1 cellular context compared by ENCODE assay signal in the genomic region with DNA sequence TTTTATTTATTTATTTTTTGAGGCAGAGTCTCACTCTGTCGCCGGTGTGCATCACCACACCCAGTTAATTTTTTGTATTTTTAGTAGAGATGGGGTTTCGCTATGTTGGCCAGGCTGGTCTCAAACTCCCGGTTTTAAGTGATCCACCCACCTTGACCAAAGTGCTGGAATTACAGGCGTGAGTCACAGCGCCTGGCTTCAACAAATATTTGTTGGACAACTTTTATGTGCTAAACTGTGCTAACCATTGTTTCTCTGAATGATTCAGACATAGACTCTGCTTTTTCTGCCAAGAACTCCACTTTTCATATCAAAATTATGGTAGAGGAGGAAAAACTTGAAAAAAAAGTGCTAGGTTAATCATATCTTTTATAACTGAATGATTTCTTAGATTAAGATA.
TF ChIP-seq lines count a peak whose summit lies in the region.

No MANE protein-coding gene starts in this region.

TF ChIP-seq in HepG2, 621 proteins besides CTCF, POLR2A, EP300 and RAD21 (continued from another document):
- TF ChIP-seq, protein P1, sequence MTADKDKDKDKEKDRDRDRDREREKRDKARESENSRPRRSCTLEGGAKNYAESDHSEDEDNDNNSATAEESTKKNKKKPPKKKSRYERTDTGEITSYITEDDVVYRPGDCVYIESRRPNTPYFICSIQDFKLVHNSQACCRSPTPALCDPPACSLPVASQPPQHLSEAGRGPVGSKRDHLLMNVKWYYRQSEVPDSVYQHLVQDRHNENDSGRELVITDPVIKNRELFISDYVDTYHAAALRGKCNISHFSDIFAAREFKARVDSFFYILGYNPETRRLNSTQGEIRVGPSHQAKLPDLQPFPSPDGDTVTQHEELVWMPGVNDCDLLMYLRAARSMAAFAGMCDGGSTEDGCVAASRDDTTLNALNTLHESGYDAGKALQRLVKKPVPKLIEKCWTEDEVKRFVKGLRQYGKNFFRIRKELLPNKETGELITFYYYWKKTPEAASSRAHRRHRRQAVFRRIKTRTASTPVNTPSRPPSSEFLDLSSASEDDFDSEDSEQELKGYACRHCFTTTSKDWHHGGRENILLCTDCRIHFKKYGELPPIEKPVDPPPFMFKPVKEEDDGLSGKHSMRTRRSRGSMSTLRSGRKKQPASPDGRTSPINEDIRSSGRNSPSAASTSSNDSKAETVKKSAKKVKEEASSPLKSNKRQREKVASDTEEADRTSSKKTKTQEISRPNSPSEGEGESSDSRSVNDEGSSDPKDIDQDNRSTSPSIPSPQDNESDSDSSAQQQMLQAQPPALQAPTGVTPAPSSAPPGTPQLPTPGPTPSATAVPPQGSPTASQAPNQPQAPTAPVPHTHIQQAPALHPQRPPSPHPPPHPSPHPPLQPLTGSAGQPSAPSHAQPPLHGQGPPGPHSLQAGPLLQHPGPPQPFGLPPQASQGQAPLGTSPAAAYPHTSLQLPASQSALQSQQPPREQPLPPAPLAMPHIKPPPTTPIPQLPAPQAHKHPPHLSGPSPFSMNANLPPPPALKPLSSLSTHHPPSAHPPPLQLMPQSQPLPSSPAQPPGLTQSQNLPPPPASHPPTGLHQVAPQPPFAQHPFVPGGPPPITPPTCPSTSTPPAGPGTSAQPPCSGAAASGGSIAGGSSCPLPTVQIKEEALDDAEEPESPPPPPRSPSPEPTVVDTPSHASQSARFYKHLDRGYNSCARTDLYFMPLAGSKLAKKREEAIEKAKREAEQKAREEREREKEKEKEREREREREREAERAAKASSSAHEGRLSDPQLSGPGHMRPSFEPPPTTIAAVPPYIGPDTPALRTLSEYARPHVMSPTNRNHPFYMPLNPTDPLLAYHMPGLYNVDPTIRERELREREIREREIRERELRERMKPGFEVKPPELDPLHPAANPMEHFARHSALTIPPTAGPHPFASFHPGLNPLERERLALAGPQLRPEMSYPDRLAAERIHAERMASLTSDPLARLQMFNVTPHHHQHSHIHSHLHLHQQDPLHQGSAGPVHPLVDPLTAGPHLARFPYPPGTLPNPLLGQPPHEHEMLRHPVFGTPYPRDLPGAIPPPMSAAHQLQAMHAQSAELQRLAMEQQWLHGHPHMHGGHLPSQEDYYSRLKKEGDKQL (CRISPR knock-in tag; IDR thresholded peaks at IDR 0.05; ENCODE audit: low read depth), result 0 out of 2 replicates have a peak, but pooled peaks have one; percentile 32
- TF ChIP-seq ZKSCAN8 (CRISPR knock-in tag; IDR thresholded peaks at IDR 0.05; ENCODE audit: borderline replicate concordance), result no peak
- TF ChIP-seq ZNF10 (CRISPR knock-in tag; IDR thresholded peaks at IDR 0.05; ENCODE audit: borderline replicate concordance, low read depth), result no peak
- TF ChIP-seq ZNF451 (CRISPR knock-in tag; IDR thresholded peaks at IDR 0.05), result no peak
- TF ChIP-seq, protein P2, sequence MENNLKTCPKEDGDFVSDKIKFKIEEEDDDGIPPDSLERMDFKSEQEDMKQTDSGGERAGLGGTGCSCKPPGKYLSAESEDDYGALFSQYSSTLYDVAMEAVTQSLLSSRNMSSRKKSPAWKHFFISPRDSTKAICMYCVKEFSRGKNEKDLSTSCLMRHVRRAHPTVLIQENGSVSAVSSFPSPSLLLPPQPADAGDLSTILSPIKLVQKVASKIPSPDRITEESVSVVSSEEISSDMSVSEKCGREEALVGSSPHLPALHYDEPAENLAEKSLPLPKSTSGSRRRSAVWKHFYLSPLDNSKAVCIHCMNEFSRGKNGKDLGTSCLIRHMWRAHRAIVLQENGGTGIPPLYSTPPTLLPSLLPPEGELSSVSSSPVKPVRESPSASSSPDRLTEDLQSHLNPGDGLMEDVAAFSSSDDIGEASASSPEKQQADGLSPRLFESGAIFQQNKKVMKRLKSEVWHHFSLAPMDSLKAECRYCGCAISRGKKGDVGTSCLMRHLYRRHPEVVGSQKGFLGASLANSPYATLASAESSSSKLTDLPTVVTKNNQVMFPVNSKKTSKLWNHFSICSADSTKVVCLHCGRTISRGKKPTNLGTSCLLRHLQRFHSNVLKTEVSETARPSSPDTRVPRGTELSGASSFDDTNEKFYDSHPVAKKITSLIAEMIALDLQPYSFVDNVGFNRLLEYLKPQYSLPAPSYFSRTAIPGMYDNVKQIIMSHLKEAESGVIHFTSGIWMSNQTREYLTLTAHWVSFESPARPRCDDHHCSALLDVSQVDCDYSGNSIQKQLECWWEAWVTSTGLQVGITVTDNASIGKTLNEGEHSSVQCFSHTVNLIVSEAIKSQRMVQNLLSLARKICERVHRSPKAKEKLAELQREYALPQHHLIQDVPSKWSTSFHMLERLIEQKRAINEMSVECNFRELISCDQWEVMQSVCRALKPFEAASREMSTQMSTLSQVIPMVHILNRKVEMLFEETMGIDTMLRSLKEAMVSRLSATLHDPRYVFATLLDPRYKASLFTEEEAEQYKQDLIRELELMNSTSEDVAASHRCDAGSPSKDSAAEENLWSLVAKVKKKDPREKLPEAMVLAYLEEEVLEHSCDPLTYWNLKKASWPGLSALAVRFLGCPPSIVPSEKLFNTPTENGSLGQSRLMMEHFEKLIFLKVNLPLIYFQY (CRISPR knock-in tag; IDR thresholded peaks at IDR 0.05; ENCODE audit: borderline replicate concordance), result no peak
- no peak for TF ChIP-seq ZNF558 (CRISPR knock-in tag; IDR thresholded peaks at IDR 0.05; ENCODE audit: borderline replicate concordance)
- TF ChIP-seq, protein P3, sequence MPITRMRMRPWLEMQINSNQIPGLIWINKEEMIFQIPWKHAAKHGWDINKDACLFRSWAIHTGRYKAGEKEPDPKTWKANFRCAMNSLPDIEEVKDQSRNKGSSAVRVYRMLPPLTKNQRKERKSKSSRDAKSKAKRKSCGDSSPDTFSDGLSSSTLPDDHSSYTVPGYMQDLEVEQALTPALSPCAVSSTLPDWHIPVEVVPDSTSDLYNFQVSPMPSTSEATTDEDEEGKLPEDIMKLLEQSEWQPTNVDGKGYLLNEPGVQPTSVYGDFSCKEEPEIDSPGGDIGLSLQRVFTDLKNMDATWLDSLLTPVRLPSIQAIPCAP (CRISPR knock-in tag; IDR thresholded peaks at IDR 0.05; ENCODE audit: low read depth), result no peak
- TF ChIP-seq, protein P4, sequence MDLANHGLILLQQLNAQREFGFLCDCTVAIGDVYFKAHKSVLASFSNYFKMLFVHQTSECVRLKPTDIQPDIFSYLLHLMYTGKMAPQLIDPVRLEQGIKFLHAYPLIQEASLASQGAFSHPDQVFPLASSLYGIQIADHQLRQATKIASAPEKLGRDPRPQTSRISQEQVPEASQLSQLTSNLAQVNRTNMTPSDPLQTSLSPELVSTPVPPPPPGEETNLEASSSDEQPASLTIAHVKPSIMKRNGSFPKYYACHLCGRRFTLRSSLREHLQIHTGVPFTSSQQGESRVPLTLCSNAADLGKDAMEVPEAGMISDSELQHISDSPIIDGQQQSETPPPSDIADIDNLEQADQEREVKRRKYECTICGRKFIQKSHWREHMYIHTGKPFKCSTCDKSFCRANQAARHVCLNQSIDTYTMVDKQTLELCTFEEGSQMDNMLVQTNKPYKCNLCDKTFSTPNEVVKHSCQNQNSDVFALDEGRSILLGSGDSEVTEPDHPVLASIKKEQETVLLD (CRISPR knock-in tag; IDR thresholded peaks at IDR 0.05; ENCODE audit: low read depth), result no peak
- TF ChIP-seq RBAK (CRISPR knock-in tag; IDR thresholded peaks at IDR 0.05), result no peak
- TF ChIP-seq, protein P5, sequence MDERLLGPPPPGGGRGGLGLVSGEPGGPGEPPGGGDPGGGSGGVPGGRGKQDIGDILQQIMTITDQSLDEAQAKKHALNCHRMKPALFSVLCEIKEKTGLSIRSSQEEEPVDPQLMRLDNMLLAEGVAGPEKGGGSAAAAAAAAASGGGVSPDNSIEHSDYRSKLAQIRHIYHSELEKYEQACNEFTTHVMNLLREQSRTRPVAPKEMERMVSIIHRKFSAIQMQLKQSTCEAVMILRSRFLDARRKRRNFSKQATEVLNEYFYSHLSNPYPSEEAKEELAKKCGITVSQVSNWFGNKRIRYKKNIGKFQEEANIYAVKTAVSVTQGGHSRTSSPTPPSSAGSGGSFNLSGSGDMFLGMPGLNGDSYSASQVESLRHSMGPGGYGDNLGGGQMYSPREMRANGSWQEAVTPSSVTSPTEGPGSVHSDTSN (CRISPR knock-in tag; IDR thresholded peaks at IDR 0.05), result no peak
- TF ChIP-seq HMG20A (CRISPR knock-in tag; IDR thresholded peaks at IDR 0.05; ENCODE audit: borderline replicate concordance), result peak; percentile 55; the same call in 1 of the 2 replicates
- no peak for TF ChIP-seq NPAS2 (CRISPR knock-in tag; IDR thresholded peaks at IDR 0.05; ENCODE audit: borderline replicate concordance)
- no peak for TF ChIP-seq THYN1 (CRISPR knock-in tag; IDR thresholded peaks at IDR 0.05; ENCODE audit: borderline replicate concordance, low read depth)
- no peak for TF ChIP-seq ZNF878 (CRISPR knock-in tag; IDR thresholded peaks at IDR 0.05)
- no peak for TF ChIP-seq ZNF570 (CRISPR knock-in tag; IDR thresholded peaks at IDR 0.05; ENCODE audit: borderline replicate concordance)
- TF ChIP-seq ZNF337 (CRISPR knock-in tag; IDR thresholded peaks at IDR 0.05; ENCODE audit: borderline replicate concordance, low read depth), result no peak
- TF ChIP-seq, protein P6, sequence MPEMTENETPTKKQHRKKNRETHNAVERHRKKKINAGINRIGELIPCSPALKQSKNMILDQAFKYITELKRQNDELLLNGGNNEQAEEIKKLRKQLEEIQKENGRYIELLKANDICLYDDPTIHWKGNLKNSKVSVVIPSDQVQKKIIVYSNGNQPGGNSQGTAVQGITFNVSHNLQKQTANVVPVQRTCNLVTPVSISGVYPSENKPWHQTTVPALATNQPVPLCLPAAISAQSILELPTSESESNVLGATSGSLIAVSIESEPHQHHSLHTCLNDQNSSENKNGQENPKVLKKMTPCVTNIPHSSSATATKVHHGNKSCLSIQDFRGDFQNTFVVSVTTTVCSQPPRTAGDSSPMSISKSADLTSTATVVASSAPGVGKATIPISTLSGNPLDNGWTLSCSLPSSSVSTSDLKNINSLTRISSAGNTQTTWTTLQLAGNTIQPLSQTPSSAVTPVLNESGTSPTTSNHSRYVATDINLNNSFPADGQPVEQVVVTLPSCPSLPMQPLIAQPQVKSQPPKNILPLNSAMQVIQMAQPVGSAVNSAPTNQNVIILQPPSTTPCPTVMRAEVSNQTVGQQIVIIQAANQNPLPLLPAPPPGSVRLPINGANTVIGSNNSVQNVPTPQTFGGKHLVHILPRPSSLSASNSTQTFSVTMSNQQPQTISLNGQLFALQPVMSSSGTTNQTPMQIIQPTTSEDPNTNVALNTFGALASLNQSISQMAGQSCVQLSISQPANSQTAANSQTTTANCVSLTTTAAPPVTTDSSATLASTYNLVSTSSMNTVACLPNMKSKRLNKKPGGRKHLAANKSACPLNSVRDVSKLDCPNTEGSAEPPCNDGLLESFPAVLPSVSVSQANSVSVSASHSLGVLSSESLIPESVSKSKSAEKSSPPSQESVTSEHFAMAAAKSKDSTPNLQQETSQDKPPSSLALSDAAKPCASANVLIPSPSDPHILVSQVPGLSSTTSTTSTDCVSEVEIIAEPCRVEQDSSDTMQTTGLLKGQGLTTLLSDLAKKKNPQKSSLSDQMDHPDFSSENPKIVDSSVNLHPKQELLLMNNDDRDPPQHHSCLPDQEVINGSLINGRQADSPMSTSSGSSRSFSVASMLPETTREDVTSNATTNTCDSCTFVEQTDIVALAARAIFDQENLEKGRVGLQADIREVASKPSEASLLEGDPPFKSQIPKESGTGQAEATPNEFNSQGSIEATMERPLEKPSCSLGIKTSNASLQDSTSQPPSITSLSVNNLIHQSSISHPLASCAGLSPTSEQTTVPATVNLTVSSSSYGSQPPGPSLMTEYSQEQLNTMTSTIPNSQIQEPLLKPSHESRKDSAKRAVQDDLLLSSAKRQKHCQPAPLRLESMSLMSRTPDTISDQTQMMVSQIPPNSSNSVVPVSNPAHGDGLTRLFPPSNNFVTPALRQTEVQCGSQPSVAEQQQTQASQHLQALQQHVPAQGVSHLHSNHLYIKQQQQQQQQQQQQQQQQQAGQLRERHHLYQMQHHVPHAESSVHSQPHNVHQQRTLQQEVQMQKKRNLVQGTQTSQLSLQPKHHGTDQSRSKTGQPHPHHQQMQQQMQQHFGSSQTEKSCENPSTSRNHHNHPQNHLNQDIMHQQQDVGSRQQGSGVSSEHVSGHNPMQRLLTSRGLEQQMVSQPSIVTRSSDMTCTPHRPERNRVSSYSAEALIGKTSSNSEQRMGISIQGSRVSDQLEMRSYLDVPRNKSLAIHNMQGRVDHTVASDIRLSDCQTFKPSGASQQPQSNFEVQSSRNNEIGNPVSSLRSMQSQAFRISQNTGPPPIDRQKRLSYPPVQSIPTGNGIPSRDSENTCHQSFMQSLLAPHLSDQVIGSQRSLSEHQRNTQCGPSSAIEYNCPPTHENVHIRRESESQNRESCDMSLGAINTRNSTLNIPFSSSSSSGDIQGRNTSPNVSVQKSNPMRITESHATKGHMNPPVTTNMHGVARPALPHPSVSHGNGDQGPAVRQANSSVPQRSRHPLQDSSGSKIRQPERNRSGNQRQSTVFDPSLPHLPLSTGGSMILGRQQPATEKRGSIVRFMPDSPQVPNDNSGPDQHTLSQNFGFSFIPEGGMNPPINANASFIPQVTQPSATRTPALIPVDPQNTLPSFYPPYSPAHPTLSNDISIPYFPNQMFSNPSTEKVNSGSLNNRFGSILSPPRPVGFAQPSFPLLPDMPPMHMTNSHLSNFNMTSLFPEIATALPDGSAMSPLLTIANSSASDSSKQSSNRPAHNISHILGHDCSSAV (CRISPR knock-in tag; IDR thresholded peaks at IDR 0.05; ENCODE audit: borderline replicate concordance), result no peak
- peak; percentile 52 for TF ChIP-seq HNF4G (IDR thresholded peaks at IDR 0.05; ENCODE audit: borderline replicate concordance, low read depth, low read length)
- TF ChIP-seq HNF4G (CRISPR knock-in tag; IDR thresholded peaks at IDR 0.05; ENCODE audit: borderline replicate concordance, low read depth), result no peak
- no peak for TF ChIP-seq FOXK2 (IDR thresholded peaks at IDR 0.05)
